In the genomic region with DNA sequence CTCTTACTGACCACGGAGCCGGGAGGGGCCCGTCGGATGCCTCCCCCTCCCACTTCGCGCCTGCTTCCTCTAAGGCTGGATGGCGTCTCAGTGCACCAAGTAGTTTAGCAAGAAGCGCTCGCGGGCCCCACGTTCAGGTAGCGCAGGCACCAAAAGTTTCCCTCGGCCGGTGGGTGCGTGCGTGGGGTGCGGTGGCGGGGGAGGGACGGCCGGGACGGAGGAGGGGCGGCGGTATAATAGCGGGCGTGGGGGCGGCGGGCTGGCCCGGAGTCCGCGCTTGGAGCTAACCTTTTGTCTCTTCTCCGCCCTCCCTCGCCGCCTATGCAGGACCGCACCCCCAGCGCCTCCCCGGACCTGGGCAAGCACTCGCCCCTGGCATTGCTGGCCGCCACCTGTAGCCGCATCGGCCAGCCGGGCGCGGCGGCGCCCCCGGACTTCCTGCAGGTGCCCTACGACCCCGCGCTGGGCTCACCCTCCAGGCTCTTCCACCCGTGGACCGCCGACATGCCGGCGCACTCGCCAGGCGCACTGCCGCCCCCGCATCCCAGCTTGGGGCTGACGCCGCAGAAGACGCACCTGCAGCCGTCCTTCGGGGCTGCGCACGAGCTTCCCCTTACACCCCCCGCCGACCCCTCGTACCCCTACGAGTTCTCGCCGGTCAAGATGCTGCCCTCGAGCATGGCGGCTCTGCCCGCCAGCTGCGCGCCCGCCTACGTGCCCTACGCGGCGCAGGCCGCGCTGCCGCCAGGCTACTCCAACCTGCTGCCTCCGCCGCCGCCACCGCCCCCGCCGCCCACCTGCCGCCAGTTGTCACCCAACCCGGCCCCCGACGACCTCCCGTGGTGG, we compare ENCODE assay signal across 9 cellular contexts. TPM values are rescaled to one million over a fixed set of nuclear protein-coding genes. Genes with fewer than 3 reads are reported as not detected.
A peak's percentile ranks its signal among the peaks of the same experiment; 100 is the strongest.
DNase-seq lines count a peak whose midpoint lies in the region; ATAC-seq lines count a peak whose summit lies in the region.
"Had no signal": no experiment of that assay in that cellular context is flagged by ENCODE, and none has a peak within 500 bp of the region (broad histone marks: within the 10 kb centered on the region; RNA-seq: fewer than 3 reads in every experiment).

No MANE protein-coding gene starts in this region.

- peaks cover 0 to 3% (median 0%) of the 10 kb centered on the region in 3 donors for H3K36me3 Mint-ChIP-seq in immature natural killer cell
- H3K36me3 Mint-ChIP-seq in stimulated activated memory B cell treated with anti-CD40 and anti-IgM and Interleukin-4, amounts not matched to agents 10 μg/mL and 1 μg/mL and 100 μg/mL, for 72 hours: no peaks in the 10 kb centered on the region

- peaks cover 4% of the 10 kb centered on the region; the same call in 1 of the 2 replicates for H3K36me3 ChIP-seq in HUES64 (ENCODE audit: insufficient read depth, low read length)

- ATAC-seq in stimulated activated memory B cell treated with anti-CD40 and anti-IgM and Interleukin-4, amounts not matched to agents 10 μg/mL and 1 μg/mL and 100 μg/mL, for 72 hours: no peak

- WGBS in HUES64: under 1% methylated on average over 95 of the region's 95 CpGs

- H3K27ac ChIP-seq in HUES64 (ENCODE audit: low read depth, low read length): peak overlapping the region; percentile 74; the same call in 1 of the 2 replicates

- peaks cover 39% of the 10 kb centered on the region for H3K4me1 ChIP-seq in HUES64 (ENCODE audit: insufficient read depth, low read length)

- peaks cover 11 to 36% (median 31%) of the 10 kb centered on the region in 3 donors for H3K27me3 Mint-ChIP-seq in immature natural killer cell (ENCODE audit: low read depth in 3 of 3)
- peaks cover 60% of the 10 kb centered on the region for H3K27me3 Mint-ChIP-seq in stimulated activated memory B cell treated with anti-CD40 and anti-IgM and Interleukin-4, amounts not matched to agents 10 μg/mL and 1 μg/mL and 100 μg/mL, for 72 hours

- H3K4me1 Mint-ChIP-seq in immature natural killer cell: peaks cover 12 to 14% of the 10 kb centered on the region in 2 donors
- peaks cover 13% of the 10 kb centered on the region for H3K4me1 Mint-ChIP-seq in stimulated activated memory B cell treated with anti-CD40 and anti-IgM and Interleukin-4, amounts not matched to agents 10 μg/mL and 1 μg/mL and 100 μg/mL, for 72 hours

- peak; percentile 27 to 45 for DNase-seq in activated T-cell treated with anti-CD3 and anti-CD28 coated beads, Interleukin-2, amount 50 U/mL, for 48 hours
- DNase-seq in immature natural killer cell (no peak), SKM-1 treated with dmso at 0.1 percent for 144 hours (lab: John Stamatoyannopoulos, UW; ENCODE audit: unreplicated experiment) (no peak), HCEC 1CT (no peak), HK-2 (ENCODE audit: unreplicated experiment) (no peak), NCI-H146 treated with DMSO at 0.1 percent for 48 hours (lab: John Stamatoyannopoulos, UW; ENCODE audit: unreplicated experiment) (no peak)
- DNase-seq: cortex of kidney had no signal

- H3K4me3 Mint-ChIP-seq in immature natural killer cell: peak overlapping the region; percentile 54 to 85 (median 71)
- peak overlapping the region; percentile 65 for H3K4me3 Mint-ChIP-seq in stimulated activated memory B cell treated with anti-CD40 and anti-IgM and Interleukin-4, amounts not matched to agents 10 μg/mL and 1 μg/mL and 100 μg/mL, for 72 hours

- H3K9ac ChIP-seq in HUES64 (ENCODE audit: low read depth, low read length): peak overlapping the region; percentile 62; the same call in 1 of the 2 replicates

- H3K9me3 Mint-ChIP-seq in immature natural killer cell: peaks cover 0 to 5% (median 0%) of the 10 kb centered on the region in 6 donors
- no peaks in the 10 kb centered on the region for H3K9me3 Mint-ChIP-seq in stimulated activated memory B cell treated with anti-CD40 and anti-IgM and Interleukin-4, amounts not matched to agents 10 μg/mL and 1 μg/mL and 100 μg/mL, for 72 hours

- peaks cover 99% of the 10 kb centered on the region for H3K27me3 ChIP-seq in HUES64 (ENCODE audit: insufficient read depth, low read length)

- peak overlapping the region; percentile 56 for H3K4me3 ChIP-seq in HUES64 (ENCODE audit: low read length)

- no peak overlapping the region for H3K27ac Mint-ChIP-seq in immature natural killer cell
- H3K27ac Mint-ChIP-seq in stimulated activated memory B cell treated with anti-CD40 and anti-IgM and Interleukin-4, amounts not matched to agents 10 μg/mL and 1 μg/mL and 100 μg/mL, for 72 hours: no peak overlapping the region

- no peaks in the 10 kb centered on the region for H3K9me3 ChIP-seq in HUES64 (ENCODE audit: insufficient read depth, low read depth, low read length)

RNA-seq across cellular contexts. Expression of gene SP5, which starts 1.0 kb away (rescaled TPM):
- 36.1 TPM for polyA plus RNA-seq in HUES64 (2013, experiment 1 of 2)
- 55.5 TPM for polyA plus RNA-seq in HUES64 (2013, experiment 2 of 2)
- not detected for polyA plus RNA-seq in immature natural killer cell

RNA-seq across cellular contexts. Expression of gene ERICH2, which starts 54.0 kb away (rescaled TPM):
- 3.5 TPM for polyA plus RNA-seq in HUES64 (2013, experiment 1 of 2)
- polyA plus RNA-seq in HUES64 (2013, experiment 2 of 2): 3.7 TPM
- polyA plus RNA-seq in immature natural killer cell: not detected

Comparison
In these comparisons a context has a peak if more than half of its experiments do, and no peak if none do; other contexts are left out.
1. DNase-seq: peak in activated T-cell treated with anti-CD3 and anti-CD28 coated beads, Interleukin-2, amount 50 U/mL, for 48 hours (2 of 2); none in immature natural killer cell (0 of 3), SKM-1 treated with dmso at 0.1 percent for 144 hours (single experiment), HCEC 1CT (single experiment), HK-2 (single experiment) and NCI-H146 treated with DMSO at 0.1 percent for 48 hours (single experiment).